In genomic region chr10:62511238-62511637, GRCh38 we compare ENCODE assay signal across 20 cellular contexts.
DNase-seq lines count a peak whose midpoint lies in the region; ATAC-seq lines count a peak whose summit lies in the region.
"Had no signal": no experiment of that assay in that cellular context is flagged by ENCODE, and none has a peak within 500 bp of the region (broad histone marks: within the 10 kb centered on the region; RNA-seq: fewer than 3 reads in every experiment).

No MANE protein-coding gene starts in this region.

- ATAC-seq in GM18502 (IDR thresholded peaks at IDR 0.05; ENCODE audit: poor library complexity, unreplicated experiment) (peak; percentile 20), GM19372 (IDR thresholded peaks at IDR 0.05; ENCODE audit: low read depth, unreplicated experiment) (peak; percentile 30), HG02759 (IDR thresholded peaks at IDR 0.05; ENCODE audit: unreplicated experiment) (peak; percentile 41), HG03432 (IDR thresholded peaks at IDR 0.05; ENCODE audit: unreplicated experiment) (peak; percentile 30), GM19328 (IDR thresholded peaks at IDR 0.05; ENCODE audit: unreplicated experiment) (no peak)
- ATAC-seq: A549, HepG2, left colon, mucosa of descending colon, T-cell had no signal

- no peak for DNase-seq in NCI-H2227 (lab: John Stamatoyannopoulos, UW; ENCODE audit: unreplicated experiment)
- DNase-seq in EL, result no peak
- DNase-seq in NCI-H187 (lab: John Stamatoyannopoulos, UW), result no peak
- DNase-seq: activated CD4-positive, alpha-beta T cell treated with anti-CD3 and anti-CD28 coated beads, Interleukin-2, amount 50 U/mL, for 1 hour; C1 segment of cervical spinal cord; foreskin melanocyte; left colon; mucosa of descending colon; NCI-H1436 treated with DMSO at 0.1 percent for 48 hours; stimulated activated CD4-positive, alpha-beta T cell treated with anti-CD3 and anti-CD28 coated beads, Interleukin-12 subunit alpha, Interleukin-12 subunit beta, amount 100 ng/mL, for 4 hours; stimulated activated naive CD4-positive, alpha-beta T cell treated with Interleukin-2 at 50 U/mL for 16 hours; T-cell; transverse colon had no signal
